31 cellular contexts compared by ENCODE assay signal in the genomic region with DNA sequence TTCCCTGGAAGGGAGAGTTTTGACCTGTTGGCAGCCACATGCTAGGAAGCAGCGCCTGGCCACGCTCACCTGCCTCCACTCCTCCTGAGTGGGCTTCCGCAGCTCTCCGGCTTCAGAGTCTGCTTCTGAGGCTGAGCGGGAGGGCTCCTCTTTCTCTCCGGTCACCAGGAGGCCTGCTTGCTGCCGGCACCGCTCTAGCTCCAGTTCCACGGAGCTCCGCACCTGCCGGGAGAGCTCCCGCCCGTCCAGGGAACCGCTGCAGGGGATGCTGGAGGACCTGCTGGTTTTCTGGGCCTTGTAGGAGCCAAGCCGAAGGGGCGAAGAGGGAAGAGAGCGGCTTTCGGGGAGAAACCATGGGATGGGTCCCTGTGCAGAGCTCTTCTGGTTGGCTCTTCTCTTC. TPM values are rescaled to one million over a fixed set of nuclear protein-coding genes. Genes with fewer than 3 reads are reported as not detected.
A peak's percentile ranks its signal among the peaks of the same experiment; 100 is the strongest.
DNase-seq lines count a peak whose midpoint lies in the region; ATAC-seq, FAIRE-seq and TF ChIP-seq lines count a peak whose summit lies in the region.
"Had no signal": no experiment of that assay in that cellular context is flagged by ENCODE, and none has a peak within 500 bp of the region (broad histone marks: within the 10 kb centered on the region; RNA-seq: fewer than 3 reads in every experiment).

No MANE protein-coding gene starts in this region.

- H3K9me1 ChIP-seq in K562 (ENCODE audit: control insufficient read depth, insufficient read depth, low read length), result no peaks in the 10 kb centered on the region

- no peak overlapping the region for H3K4me2 ChIP-seq in K562 (ENCODE audit: insufficient read depth, low read length)
- H3K4me2 ChIP-seq: A549, BLaER1 had no signal

- H3K36me3 ChIP-seq in K562 (ENCODE audit: control insufficient read depth, insufficient read depth, low read length), result no peaks in the 10 kb centered on the region
- H3K36me3 ChIP-seq: BE2C, BLaER1 had no signal

- CTCF ChIA-PET in K562 (lab: Yijun Ruan, JAX; ENCODE audit: low intra/inter-chr PET ratio), result no interaction called here

- peak; percentile 49 for ATAC-seq in K562
- ATAC-seq: A549, GM12878 had no signal

- intact Hi-C loops in K562 (cut with micrococcal nuclease), result no loop called here
- intact Hi-C loops in posterior vena cava (cut with DNase I), result no loop called here

- H3K9ac ChIP-seq in K562 (ENCODE audit: insufficient read depth in 1 of 2, low read depth in 2 of 2, low read length in 2 of 2), result no peak overlapping the region
- H3K9ac ChIP-seq: BLaER1 had no signal

- DNase-seq in NCI-H146 (lab: John Stamatoyannopoulos, UW) (peak; percentile 11), NCI-H146 treated with DMSO at 0.1 percent for 48 hours (lab: John Stamatoyannopoulos, UW; ENCODE audit: unreplicated experiment) (no peak), NCI-H69 (lab: John Stamatoyannopoulos, UW) (peak; percentile 4), K562 (ENCODE audit: extremely low read depth in 1 of 4, low spot score in 3 of 4) (no peak), posterior vena cava (ENCODE audit: low spot score) (no peak), inferior parietal cortex (ENCODE audit: extremely low spot score) (no peak)
- DNase-seq: ACHN; BE2C; C1 segment of cervical spinal cord; CD4-positive, alpha-beta memory T cell; CD4-positive, CD25-positive, alpha-beta regulatory T cell; CD8-positive, alpha-beta memory T cell; COR-L47; DMS 273 treated with DMSO at 0.1 percent for 48 hours; DMS153; DMS53; DMS79; DND-41; EL; GDM1 had no signal

- no TSS peak for BruUV-seq in K562 (replicated peaks; lab: Mats Ljungman, UMichigan)

- POLR2A ChIA-PET in K562 (lab: Yijun Ruan, JAX), result no interaction called here

- FAIRE-seq in K562 (lab: Jason Lieb, UNC), result no peak
- FAIRE-seq: A549, GM12878, GM12892, GM18507 had no signal

- H3K4me3 ChIP-seq in K562, result no peak overlapping the region
- H3K4me3 ChIP-seq: A549, BLaER1, GM12878 had no signal

- no peaks in the 10 kb centered on the region for H3K79me2 ChIP-seq in K562 (ENCODE audit: control insufficient read depth, insufficient read depth, low read length)

- TF ChIP-seq EP300 in K562 (IDR thresholded peaks at IDR 0.05; ENCODE audit: low read length), result no peak

- no peak overlapping the region for H2AFZ ChIP-seq in K562 (ENCODE audit: low read depth, low read length)

- TF ChIP-seq RAD21 in K562 (CRISPR knock-in tag; conservative IDR thresholded peaks at IDR 0.05 in 1 of 2, IDR thresholded peaks at IDR 0.05 in 1 of 2), result no peak

- H4K20me1 ChIP-seq in K562 (replicated peaks; ENCODE audit: control insufficient read depth, insufficient read depth, low read length), result no peaks in the 10 kb centered on the region
- H4K20me1 ChIP-seq: BLaER1 had no signal

- TF ChIP-seq CTCF in K562 (IDR thresholded peaks at IDR 0.05 in 2 of 3, conservative IDR thresholded peaks at IDR 0.05 in 1 of 3; ENCODE audit: insufficient read depth in 2 of 3, low read depth in 1 of 3, low read length in 3 of 3), result no peak

- H3K27ac ChIP-seq in K562 (ENCODE audit: extremely low read depth, low read depth, low read length), result no peak overlapping the region
- H3K27ac ChIP-seq: 22Rv1, A549, BLaER1 had no signal

- no peak for TF ChIP-seq POLR2A in K562 (conservative IDR thresholded peaks at IDR 0.05)

- in situ Hi-C loops in K562 (cut with MboI), result no loop called here

- peaks cover 27 to 33% of the 10 kb centered on the region in 2 experiments for H3K27me3 ChIP-seq in K562 (ENCODE audit: control insufficient read depth in 2 of 2, insufficient read depth in 2 of 2, low read length in 2 of 2)
- H3K27me3 ChIP-seq: BLaER1 had no signal

- 4% methylated on average over 17 of the region's 18 CpGs for WGBS in K562 (ENCODE audit: insufficient coverage, low coverage, missing lambda C conversion rate)

- no peaks in the 10 kb centered on the region for H3K4me1 ChIP-seq in K562 (replicated peaks in 1 of 2; ENCODE audit: control insufficient read depth in 2 of 2, insufficient read depth in 2 of 2, low read length in 2 of 2)
- H3K4me1 ChIP-seq: A549, BE2C, BLaER1 had no signal

- no peaks in the 10 kb centered on the region for H3K9me3 ChIP-seq in K562 (replicated peaks; ENCODE audit: control insufficient read depth, insufficient read depth, low read depth, low read length)
- H3K9me3 ChIP-seq: A549, BE2C, BLaER1 had no signal

TF ChIP-seq in K562, 482 proteins besides CTCF, POLR2A, EP300 and RAD21 (continues in another document):
- TF ChIP-seq, protein P1, sequence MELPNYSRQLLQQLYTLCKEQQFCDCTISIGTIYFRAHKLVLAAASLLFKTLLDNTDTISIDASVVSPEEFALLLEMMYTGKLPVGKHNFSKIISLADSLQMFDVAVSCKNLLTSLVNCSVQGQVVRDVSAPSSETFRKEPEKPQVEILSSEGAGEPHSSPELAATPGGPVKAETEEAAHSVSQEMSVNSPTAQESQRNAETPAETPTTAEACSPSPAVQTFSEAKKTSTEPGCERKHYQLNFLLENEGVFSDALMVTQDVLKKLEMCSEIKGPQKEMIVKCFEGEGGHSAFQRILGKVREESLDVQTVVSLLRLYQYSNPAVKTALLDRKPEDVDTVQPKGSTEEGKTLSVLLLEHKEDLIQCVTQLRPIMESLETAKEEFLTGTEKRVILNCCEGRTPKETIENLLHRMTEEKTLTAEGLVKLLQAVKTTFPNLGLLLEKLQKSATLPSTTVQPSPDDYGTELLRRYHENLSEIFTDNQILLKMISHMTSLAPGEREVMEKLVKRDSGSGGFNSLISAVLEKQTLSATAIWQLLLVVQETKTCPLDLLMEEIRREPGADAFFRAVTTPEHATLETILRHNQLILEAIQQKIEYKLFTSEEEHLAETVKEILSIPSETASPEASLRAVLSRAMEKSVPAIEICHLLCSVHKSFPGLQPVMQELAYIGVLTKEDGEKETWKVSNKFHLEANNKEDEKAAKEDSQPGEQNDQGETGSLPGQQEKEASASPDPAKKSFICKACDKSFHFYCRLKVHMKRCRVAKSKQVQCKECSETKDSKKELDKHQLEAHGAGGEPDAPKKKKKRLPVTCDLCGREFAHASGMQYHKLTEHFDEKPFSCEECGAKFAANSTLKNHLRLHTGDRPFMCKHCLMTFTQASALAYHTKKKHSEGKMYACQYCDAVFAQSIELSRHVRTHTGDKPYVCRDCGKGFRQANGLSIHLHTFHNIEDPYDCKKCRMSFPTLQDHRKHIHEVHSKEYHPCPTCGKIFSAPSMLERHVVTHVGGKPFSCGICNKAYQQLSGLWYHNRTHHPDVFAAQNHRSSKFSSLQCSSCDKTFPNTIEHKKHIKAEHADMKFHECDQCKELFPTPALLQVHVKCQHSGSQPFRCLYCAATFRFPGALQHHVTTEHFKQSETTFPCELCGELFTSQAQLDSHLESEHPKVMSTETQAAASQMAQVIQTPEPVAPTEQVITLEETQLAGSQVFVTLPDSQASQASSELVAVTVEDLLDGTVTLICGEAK (IDR thresholded peaks at IDR 0.05), result no peak
- TF ChIP-seq, protein P1 (CRISPR knock-in tag; IDR thresholded peaks at IDR 0.05), result no peak
- TF ChIP-seq DDX20 (tag; IDR thresholded peaks at IDR 0.05; ENCODE audit: low read depth), result no peak

RNA-seq across cellular contexts. Expression of a gene that starts 26.0 kb away (rescaled TPM):
- total RNA-seq in K562 (2011; cell fraction: chromatin; rRNA removed; ENCODE audit: low replicate concordance), result not detected in 2 replicates
- total RNA-seq in K562 (2011; cell fraction: nucleolus; rRNA removed), result not detected in 2 replicates
- total RNA-seq in K562 (2011; cell fraction: nucleoplasm; rRNA removed), result not detected in 2 replicates
- total RNA-seq in K562 (2014; rRNA removed), result not detected in 2 replicates
- total RNA-seq in K562 (2014; rRNA removed; fragmentation: Illumina TruSeq; extraction: Trizol), result not detected in 2 replicates
- total RNA-seq in K562 (2015; rRNA removed; fragmentation: Illumina TruSeq; extraction: Trizol), result not detected in 2 replicates
- not detected in 2 replicates for total RNA-seq in K562 (2021)
- polyA plus RNA-seq in K562 (2011; rRNA removed), result not detected in 2 replicates
- not detected in 2 replicates for polyA plus RNA-seq in K562 (2011; cell fraction: cytosol; rRNA removed)
- 0.04 TPM in 1 of 2 replicates, not detected in the other for polyA plus RNA-seq in K562 (2011; cell fraction: nucleus; rRNA removed)
- polyA plus RNA-seq in K562 (2012), result not detected in 2 replicates
- not detected in 2 replicates for polyA plus RNA-seq in K562 (2014; fragmentation: Illumina TruSeq; extraction: Trizol)
- not detected for polyA plus RNA-seq in K562 (2014; fragmentation: Nextera tagmentation; extraction: Ambion mirVana)
- polyA plus RNA-seq in K562 (2014; rRNA removed), result not detected in 2 replicates
- not detected in 2 replicates for polyA minus RNA-seq in K562 (2011; rRNA and poly(A)+ RNA removed)
- polyA minus RNA-seq in K562 (2011; cell fraction: cytosol; rRNA and poly(A)+ RNA removed), result not detected in 2 replicates
- polyA minus RNA-seq in K562 (2011; cell fraction: nucleus; rRNA and poly(A)+ RNA removed), result not detected in 2 replicates
- total RNA-seq in posterior vena cava, result not detected
- total RNA-seq: A172; CD4-positive, CD25-positive, alpha-beta regulatory T cell; Daoy; G401; GM12878 had no signal
- polyA plus RNA-seq: AG04450; CD14-positive monocyte; CD4-positive, alpha-beta memory T cell; CD4-positive, CD25-positive, alpha-beta regulatory T cell; CD8-positive, alpha-beta memory T cell; GM12878 had no signal

Comparison
In these comparisons a context has a peak if more than half of its experiments do, and no peak if none do; other contexts are left out.
1. DNase-seq: peak in NCI-H146 (single experiment) and NCI-H69 (single experiment); none in NCI-H146 treated with DMSO at 0.1 percent for 48 hours (single experiment), K562 (0 of 4), posterior vena cava (single experiment) and inferior parietal cortex (single experiment).